28 cellular contexts compared by ENCODE assay signal in genomic region chr2:112487444-112487961, GRCh38. TPM values are rescaled to one million over a fixed set of nuclear protein-coding genes. Genes with fewer than 3 reads are reported as not detected.
DNase-seq lines count a peak whose midpoint lies in the region; ATAC-seq, FAIRE-seq and TF ChIP-seq lines count a peak whose summit lies in the region.
"Had no signal": no experiment of that assay in that cellular context is flagged by ENCODE, and none has a peak within 500 bp of the region (broad histone marks: within the 10 kb centered on the region; RNA-seq: fewer than 3 reads in every experiment).

No MANE protein-coding gene starts in this region.

- in situ Hi-C loops in K562 (cut with MboI): loop anchor here (25.0 kb wide), 1 partner anchor 225 kb away; the partner anchor contains the start of gene ZC3H8

- POLR2A ChIA-PET in activated CD4-positive, alpha-beta memory T cell treated with anti-CD3 and anti-CD28 coated beads for 36 hours (lab: Charles Lee): no interaction called here
- POLR2A ChIA-PET in activated CD4-positive, alpha-beta memory T cell treated with anti-CD3 and anti-CD28 coated beads, Interleukin-2, amount 10 ng/mL, durations not matched to agents 7 days and 5 days (lab: Charles Lee): no interaction called here
- POLR2A ChIA-PET in K562 (lab: Yijun Ruan, JAX): interaction anchor here (0.8 kb wide), 1 partner anchor 95 kb away, joined by 4 read pairs; no protein-coding TSS in a partner anchor

- peak; percentile 24 for ATAC-seq in stimulated activated naive CD8-positive, alpha-beta T cell treated with anti-CD3 and anti-CD28 coated beads, Interleukin-15, Interleukin-2, amounts not matched to agents 100 U/mL and 50 U/mL, for 24 hours
- ATAC-seq in stimulated activated naive CD8-positive, alpha-beta T cell treated with anti-CD3 and anti-CD28 coated beads, Interleukin-15, amount 100 ng/mL, for 72 hours: no peak
- ATAC-seq in K562 (peak; percentile 4; the same call in 1 of the 3 replicates), GM21447 (IDR thresholded peaks at IDR 0.05; ENCODE audit: unreplicated experiment) (no peak)
- ATAC-seq: CD8-positive, alpha-beta T cell had no signal

- peaks cover 51% of the 10 kb centered on the region for H3K36me3 ChIP-seq in K562 (ENCODE audit: control insufficient read depth, insufficient read depth, low read length)

- H3K4me2 ChIP-seq in K562 (ENCODE audit: insufficient read depth, low read length): 0 out of 2 replicates have a peak overlapping the region, but pooled peaks have one; percentile 10
- H3K4me2 ChIP-seq: PC-9 had no signal

- no peak overlapping the region for H3K9ac ChIP-seq in K562 (ENCODE audit: insufficient read depth in 1 of 2, low read depth in 2 of 2, low read length in 2 of 2)

- peaks cover 47% of the 10 kb centered on the region for H3K4me1 Mint-ChIP-seq in activated CD4-positive, alpha-beta memory T cell treated with anti-CD3 and anti-CD28 coated beads for 36 hours (ENCODE audit: low read depth)
- peaks cover 45% of the 10 kb centered on the region for H3K4me1 Mint-ChIP-seq in activated CD4-positive, alpha-beta memory T cell treated with anti-CD3 and anti-CD28 coated beads, Interleukin-2, amount 10 ng/mL, durations not matched to agents 7 days and 5 days
- peaks cover 43% of the 10 kb centered on the region for H3K4me1 Mint-ChIP-seq in stimulated activated naive CD8-positive, alpha-beta T cell treated with anti-CD3 and anti-CD28 coated beads, Interleukin-15, amount 100 ng/mL, for 72 hours
- H3K4me1 Mint-ChIP-seq in chondrocyte (ENCODE audit: low read depth): peaks cover 22% of the 10 kb centered on the region

- H3K36me3 Mint-ChIP-seq in activated CD4-positive, alpha-beta memory T cell treated with anti-CD3 and anti-CD28 coated beads for 36 hours: peaks cover 12% of the 10 kb centered on the region
- H3K36me3 Mint-ChIP-seq in activated CD4-positive, alpha-beta memory T cell treated with anti-CD3 and anti-CD28 coated beads, Interleukin-2, amount 10 ng/mL, durations not matched to agents 7 days and 5 days (ENCODE audit: low read depth): peaks cover 45% of the 10 kb centered on the region
- peaks cover 3% of the 10 kb centered on the region for H3K36me3 Mint-ChIP-seq in chondrocyte (ENCODE audit: low read depth)

- BruUV-seq in K562 (replicated peaks; lab: Mats Ljungman, UMichigan): no TSS peak

- no peak overlapping the region for H2AFZ ChIP-seq in K562 (ENCODE audit: low read depth, low read length)
- H2AFZ ChIP-seq: PC-9 had no signal

- H3K27me3 Mint-ChIP-seq in activated CD4-positive, alpha-beta memory T cell treated with anti-CD3 and anti-CD28 coated beads for 36 hours: no peaks in the 10 kb centered on the region
- no peaks in the 10 kb centered on the region for H3K27me3 Mint-ChIP-seq in activated CD4-positive, alpha-beta memory T cell treated with anti-CD3 and anti-CD28 coated beads, Interleukin-2, amount 10 ng/mL, durations not matched to agents 7 days and 5 days
- no peaks in the 10 kb centered on the region for H3K27me3 Mint-ChIP-seq in stimulated activated naive CD8-positive, alpha-beta T cell treated with anti-CD3 and anti-CD28 coated beads, Interleukin-15, amount 100 ng/mL, for 72 hours
- H3K27me3 Mint-ChIP-seq in chondrocyte (ENCODE audit: low read depth): no peaks in the 10 kb centered on the region

- CTCF ChIA-PET in activated CD4-positive, alpha-beta memory T cell treated with anti-CD3 and anti-CD28 coated beads for 36 hours (lab: Charles Lee): no interaction called here
- CTCF ChIA-PET in activated CD4-positive, alpha-beta memory T cell treated with anti-CD3 and anti-CD28 coated beads, Interleukin-2, amount 10 ng/mL, durations not matched to agents 7 days and 5 days (lab: Charles Lee): no interaction called here
- CTCF ChIA-PET in K562 (lab: Yijun Ruan, JAX; ENCODE audit: low intra/inter-chr PET ratio): no interaction called here

- no peak for TF ChIP-seq POLR2A in K562 (conservative IDR thresholded peaks at IDR 0.05)

- H3K79me2 ChIP-seq in K562 (ENCODE audit: control insufficient read depth, insufficient read depth, low read length): peaks cover 65% of the 10 kb centered on the region

- H3K9me3 Mint-ChIP-seq in activated CD4-positive, alpha-beta memory T cell treated with anti-CD3 and anti-CD28 coated beads for 36 hours: no peaks in the 10 kb centered on the region
- no peaks in the 10 kb centered on the region for H3K9me3 Mint-ChIP-seq in activated CD4-positive, alpha-beta memory T cell treated with anti-CD3 and anti-CD28 coated beads, Interleukin-2, amount 10 ng/mL, durations not matched to agents 7 days and 5 days
- no peaks in the 10 kb centered on the region for H3K9me3 Mint-ChIP-seq in stimulated activated naive CD8-positive, alpha-beta T cell treated with anti-CD3 and anti-CD28 coated beads, Interleukin-15, amount 100 ng/mL, for 72 hours
- H3K9me3 Mint-ChIP-seq in chondrocyte (ENCODE audit: low read depth): no peaks in the 10 kb centered on the region
- H3K9me3 Mint-ChIP-seq: CD8-positive, alpha-beta T cell had no signal

- no peaks in the 10 kb centered on the region for H3K9me1 ChIP-seq in K562 (ENCODE audit: control insufficient read depth, insufficient read depth, low read length)

- no peak overlapping the region; the same call in 2 of the 3 replicates for H3K27ac ChIP-seq in K562 (ENCODE audit: extremely low read depth, low read depth, low read length)
- H3K27ac ChIP-seq: PC-9, SJSA1 had no signal

- TF ChIP-seq RAD21 in K562 (CRISPR knock-in tag; conservative IDR thresholded peaks at IDR 0.05 in 1 of 2, IDR thresholded peaks at IDR 0.05 in 1 of 2): no peak

- TF ChIP-seq CTCF in K562 (IDR thresholded peaks at IDR 0.05 in 2 of 3, conservative IDR thresholded peaks at IDR 0.05 in 1 of 3; ENCODE audit: insufficient read depth in 2 of 3, low read depth in 1 of 3, low read length in 3 of 3) (no peak), chondrocyte (IDR thresholded peaks at IDR 0.05) (no peak)

- H3K27me3 ChIP-seq in K562 (ENCODE audit: control insufficient read depth in 2 of 2, insufficient read depth in 2 of 2, low read length in 2 of 2): no peaks in the 10 kb centered on the region; a peak in 1 of 5 replicates
- H3K27me3 ChIP-seq: SJSA1 had no signal

- peaks cover 6 to 20% of the 10 kb centered on the region in 2 experiments; a peak in 4 of 5 replicates for H3K4me1 ChIP-seq in K562 (replicated peaks in 1 of 2; ENCODE audit: control insufficient read depth in 2 of 2, insufficient read depth in 2 of 2, low read length in 2 of 2)

- intact Hi-C loops in activated CD4-positive, alpha-beta memory T cell treated with anti-CD3 and anti-CD28 coated beads for 36 hours (cut with micrococcal nuclease): no loop called here
- intact Hi-C loops in K562 (cut with micrococcal nuclease): loop anchor here (10.0 kb wide), 2 partner anchors 237 to 603 kb away; partner anchors contain the start of genes ANAPC1 and NT5DC4

- TF ChIP-seq EP300 in K562 (IDR thresholded peaks at IDR 0.05; ENCODE audit: low read length): no peak

- H3K4me3 ChIP-seq in K562: no peak overlapping the region
- H3K4me3 ChIP-seq: PC-9, SJSA1 had no signal

- no peak for DNase-seq in activated CD4-positive, alpha-beta memory T cell treated with anti-CD3 and anti-CD28 coated beads for 36 hours
- DNase-seq in activated CD4-positive, alpha-beta memory T cell treated with anti-CD3 and anti-CD28 coated beads, Interleukin-2, amount 10 ng/mL, durations not matched to agents 7 days and 5 days: no peak
- DNase-seq in stimulated activated naive CD8-positive, alpha-beta T cell treated with anti-CD3 and anti-CD28 coated beads, Interleukin-15, Interleukin-2, amounts not matched to agents 100 U/mL and 50 U/mL, for 24 hours: no peak
- DNase-seq in stimulated activated naive CD8-positive, alpha-beta T cell treated with anti-CD3 and anti-CD28 coated beads, Interleukin-15, amount 100 ng/mL, for 72 hours: no peak
- DNase-seq in K562 (ENCODE audit: extremely low read depth in 1 of 4, low spot score in 3 of 4) (no peak), SW 1271 (lab: John Stamatoyannopoulos, UW) (no peak), chondrocyte (ENCODE audit: low spot score) (no peak)
- DNase-seq: AML-193; C1 segment of cervical spinal cord; Caco-2; CD8-positive, alpha-beta T cell; DMS79; EL; GDM1; KG1; NCI-H1092; NCI-H1417 treated with DMSO at 0.1 percent for 48 hours; NCI-H1694 treated with DMSO at 0.1 percent for 48 hours; NCI-H2081; NCI-H2227 treated with DMSO at 0.1 percent for 48 hours; PC-9; Right ventricle myocardium superior; RPMI8226 had no signal

- 41% methylated on average over 4 of the region's 4 CpGs for WGBS in K562 (ENCODE audit: insufficient coverage, low coverage, missing lambda C conversion rate)

- FAIRE-seq in K562 (lab: Jason Lieb, UNC): no peak
- FAIRE-seq: A204.1, GM12891, H54 had no signal

- no peaks in the 10 kb centered on the region for H4K20me1 ChIP-seq in K562 (replicated peaks; ENCODE audit: control insufficient read depth, insufficient read depth, low read length)

- H3K9me3 ChIP-seq in K562 (replicated peaks; ENCODE audit: control insufficient read depth, insufficient read depth, low read depth, low read length): no peaks in the 10 kb centered on the region
- H3K9me3 ChIP-seq: Caco-2, SJSA1 had no signal

- H3K4me3 Mint-ChIP-seq in activated CD4-positive, alpha-beta memory T cell treated with anti-CD3 and anti-CD28 coated beads for 36 hours: no peak overlapping the region
- H3K4me3 Mint-ChIP-seq in activated CD4-positive, alpha-beta memory T cell treated with anti-CD3 and anti-CD28 coated beads, Interleukin-2, amount 10 ng/mL, durations not matched to agents 7 days and 5 days: no peak overlapping the region
- no peak overlapping the region for H3K4me3 Mint-ChIP-seq in stimulated activated naive CD8-positive, alpha-beta T cell treated with anti-CD3 and anti-CD28 coated beads, Interleukin-15, amount 100 ng/mL, for 72 hours
- no peak overlapping the region for H3K4me3 Mint-ChIP-seq in chondrocyte (ENCODE audit: unreplicated experiment)
- H3K4me3 Mint-ChIP-seq: CD8-positive, alpha-beta T cell had no signal

- peak overlapping the region; percentile 34 for H3K27ac Mint-ChIP-seq in activated CD4-positive, alpha-beta memory T cell treated with anti-CD3 and anti-CD28 coated beads for 36 hours
- H3K27ac Mint-ChIP-seq in activated CD4-positive, alpha-beta memory T cell treated with anti-CD3 and anti-CD28 coated beads, Interleukin-2, amount 10 ng/mL, durations not matched to agents 7 days and 5 days: no peak overlapping the region
- H3K27ac Mint-ChIP-seq in stimulated activated naive CD8-positive, alpha-beta T cell treated with anti-CD3 and anti-CD28 coated beads, Interleukin-15, amount 100 ng/mL, for 72 hours: no peak overlapping the region
- no peak overlapping the region for H3K27ac Mint-ChIP-seq in chondrocyte (ENCODE audit: unreplicated experiment)
- H3K27ac Mint-ChIP-seq: CD8-positive, alpha-beta T cell had no signal

RNA-seq across cellular contexts. Expression of gene TTL, which starts 5.5 kb away (rescaled TPM):
- total RNA-seq in activated CD4-positive, alpha-beta memory T cell treated with anti-CD3 and anti-CD28 coated beads for 36 hours: 10 to 100 TPM; 36.7 to 39.0 TPM
- total RNA-seq in activated CD4-positive, alpha-beta memory T cell treated with anti-CD3 and anti-CD28 coated beads, Interleukin-2, amount 10 ng/mL, durations not matched to agents 7 days and 5 days: 10 to 100 TPM; 31.8 to 33.2 TPM
- 55.7 and 73.0 TPM in 2 replicates for total RNA-seq in K562 (2011; cell fraction: chromatin; rRNA removed; ENCODE audit: low replicate concordance)
- 25.7 and 30.9 TPM in 2 replicates for total RNA-seq in K562 (2011; cell fraction: nucleolus; rRNA removed)
- 54.3 and 81.5 TPM in 2 replicates for total RNA-seq in K562 (2011; cell fraction: nucleoplasm; rRNA removed)
- 20.7 and 26.4 TPM in 2 replicates for total RNA-seq in K562 (2014; rRNA removed)
- total RNA-seq in K562 (2014; rRNA removed; fragmentation: Illumina TruSeq; extraction: Trizol): 54.4 and 57.4 TPM in 2 replicates
- 38.8 and 41.6 TPM in 2 replicates for total RNA-seq in K562 (2015; rRNA removed; fragmentation: Illumina TruSeq; extraction: Trizol)
- 51.4 and 53.5 TPM in 2 replicates for total RNA-seq in K562 (2021)
- polyA plus RNA-seq in K562 (2011; rRNA removed): 26.5 and 34.9 TPM in 2 replicates
- 12.3 and 17.3 TPM in 2 replicates for polyA plus RNA-seq in K562 (2011; cell fraction: cytosol; rRNA removed)
- polyA plus RNA-seq in K562 (2011; cell fraction: nucleus; rRNA removed): 25.6 and 32.6 TPM in 2 replicates
- polyA plus RNA-seq in K562 (2012): 22.4 and 28.5 TPM in 2 replicates
- polyA plus RNA-seq in K562 (2014; fragmentation: Illumina TruSeq; extraction: Trizol): 37.9 and 41.8 TPM in 2 replicates
- polyA plus RNA-seq in K562 (2014; fragmentation: Nextera tagmentation; extraction: Ambion mirVana): 10 to 100 TPM in 1 of 2 experiments, 1 to 10 TPM in 1; 9.4 to 11.2 TPM
- polyA plus RNA-seq in K562 (2014; rRNA removed): 23.3 and 28.6 TPM in 2 replicates
- polyA minus RNA-seq in K562 (2011; rRNA and poly(A)+ RNA removed): 43.4 and 50.3 TPM in 2 replicates
- 22.6 and 32.4 TPM in 2 replicates for polyA minus RNA-seq in K562 (2011; cell fraction: cytosol; rRNA and poly(A)+ RNA removed)
- 15.6 and 16.8 TPM in 2 replicates for polyA minus RNA-seq in K562 (2011; cell fraction: nucleus; rRNA and poly(A)+ RNA removed)
- total RNA-seq in chondrocyte: 67.9 to 82.6 TPM (median 68.8 TPM) in 3 replicates

RNA-seq across cellular contexts. Expression of gene RGPD8, which starts 54.1 kb away (rescaled TPM):
- 10 to 100 TPM; 14.7 to 16.0 TPM for total RNA-seq in activated CD4-positive, alpha-beta memory T cell treated with anti-CD3 and anti-CD28 coated beads for 36 hours
- 1 to 10 TPM; 7.9 to 9.5 TPM for total RNA-seq in activated CD4-positive, alpha-beta memory T cell treated with anti-CD3 and anti-CD28 coated beads, Interleukin-2, amount 10 ng/mL, durations not matched to agents 7 days and 5 days
- total RNA-seq in K562 (2011; cell fraction: chromatin; rRNA removed; ENCODE audit: low replicate concordance): 3.3 TPM in 1 of 2 replicates, not detected in the other
- total RNA-seq in K562 (2011; cell fraction: nucleolus; rRNA removed): 0.13 and 0.33 TPM in 2 replicates
- total RNA-seq in K562 (2011; cell fraction: nucleoplasm; rRNA removed): 0.88 and 1.5 TPM in 2 replicates
- 0.14 TPM in 1 of 2 replicates, not detected in the other for total RNA-seq in K562 (2014; rRNA removed)
- total RNA-seq in K562 (2014; rRNA removed; fragmentation: Illumina TruSeq; extraction: Trizol): 0.15 and 0.26 TPM in 2 replicates
- total RNA-seq in K562 (2015; rRNA removed; fragmentation: Illumina TruSeq; extraction: Trizol): 0.11 and 0.38 TPM in 2 replicates
- total RNA-seq in K562 (2021): 0.45 and 0.47 TPM in 2 replicates
- polyA plus RNA-seq in K562 (2011; rRNA removed): 0.11 and 0.17 TPM in 2 replicates
- 0.01 TPM in 1 of 2 replicates, not detected in the other for polyA plus RNA-seq in K562 (2011; cell fraction: cytosol; rRNA removed)
- 0.08 and 0.10 TPM in 2 replicates for polyA plus RNA-seq in K562 (2011; cell fraction: nucleus; rRNA removed)
- polyA plus RNA-seq in K562 (2012): 0.10 and 0.12 TPM in 2 replicates
- polyA plus RNA-seq in K562 (2014; fragmentation: Illumina TruSeq; extraction: Trizol): 0.04 and 0.07 TPM in 2 replicates
- under 1 TPM in 1 of 2 experiments, not detected in 1; 0.03 TPM for polyA plus RNA-seq in K562 (2014; fragmentation: Nextera tagmentation; extraction: Ambion mirVana)
- polyA plus RNA-seq in K562 (2014; rRNA removed): 0.07 and 0.08 TPM in 2 replicates
- 0.21 and 0.48 TPM in 2 replicates for polyA minus RNA-seq in K562 (2011; rRNA and poly(A)+ RNA removed)
- not detected in 2 replicates for polyA minus RNA-seq in K562 (2011; cell fraction: cytosol; rRNA and poly(A)+ RNA removed)
- 0.22 and 0.40 TPM in 2 replicates for polyA minus RNA-seq in K562 (2011; cell fraction: nucleus; rRNA and poly(A)+ RNA removed)
- 5.0 to 10.2 TPM (median 6.8 TPM) in 3 replicates for total RNA-seq in chondrocyte

RNA-seq across cellular contexts. Expression of gene POLR1B, which starts 54.8 kb away (rescaled TPM):
- 10 to 100 TPM; 50.7 to 55.3 TPM for total RNA-seq in activated CD4-positive, alpha-beta memory T cell treated with anti-CD3 and anti-CD28 coated beads for 36 hours
- 10 to 100 TPM; 23.5 to 29.0 TPM for total RNA-seq in activated CD4-positive, alpha-beta memory T cell treated with anti-CD3 and anti-CD28 coated beads, Interleukin-2, amount 10 ng/mL, durations not matched to agents 7 days and 5 days
- total RNA-seq in K562 (2011; cell fraction: chromatin; rRNA removed; ENCODE audit: low replicate concordance): 74.4 and 133 TPM in 2 replicates
- 31.9 and 32.0 TPM in 2 replicates for total RNA-seq in K562 (2011; cell fraction: nucleolus; rRNA removed)
- 44.6 and 47.5 TPM in 2 replicates for total RNA-seq in K562 (2011; cell fraction: nucleoplasm; rRNA removed)
- total RNA-seq in K562 (2014; rRNA removed) (21.2 and 27.9 TPM in 2 replicates), K562 (2014; rRNA removed; fragmentation: Illumina TruSeq; extraction: Trizol) (47.9 and 55.1 TPM in 2 replicates), K562 (2015; rRNA removed; fragmentation: Illumina TruSeq; extraction: Trizol) (42.3 and 46.4 TPM in 2 replicates), K562 (2021) (53.9 and 60.8 TPM in 2 replicates), chondrocyte (12.1 to 17.7 TPM (median 15.0 TPM) in 3 replicates)
- polyA plus RNA-seq in K562 (2011; rRNA removed) (32.4 and 47.9 TPM in 2 replicates), K562 (2014; fragmentation: Illumina TruSeq; extraction: Trizol) (39.6 and 40.2 TPM in 2 replicates), K562 (2014; fragmentation: Nextera tagmentation; extraction: Ambion mirVana) (10 to 100 TPM; 19.8 to 38.6 TPM), K562 (2014; rRNA removed) (22.8 and 24.7 TPM in 2 replicates)
- 26.7 and 44.0 TPM in 2 replicates for polyA plus RNA-seq in K562 (2011; cell fraction: cytosol; rRNA removed)
- 25.3 and 33.6 TPM in 2 replicates for polyA plus RNA-seq in K562 (2011; cell fraction: nucleus; rRNA removed)
- 12.2 and 23.6 TPM in 2 replicates for polyA plus RNA-seq in K562 (2012)
- polyA minus RNA-seq in K562 (2011; rRNA and poly(A)+ RNA removed): 112 and 124 TPM in 2 replicates
- 40.5 and 66.9 TPM in 2 replicates for polyA minus RNA-seq in K562 (2011; cell fraction: cytosol; rRNA and poly(A)+ RNA removed)
- polyA minus RNA-seq in K562 (2011; cell fraction: nucleus; rRNA and poly(A)+ RNA removed): 23.6 and 37.7 TPM in 2 replicates

Comparison
In these comparisons a context has a peak if more than half of its experiments do, and no peak if none do; other contexts are left out.
1. ATAC-seq: peak in stimulated activated naive CD8-positive, alpha-beta T cell treated with anti-CD3 and anti-CD28 coated beads, Interleukin-15, Interleukin-2, amounts not matched to agents 100 U/mL and 50 U/mL, for 24 hours (single experiment) and K562 (single experiment); none in stimulated activated naive CD8-positive, alpha-beta T cell treated with anti-CD3 and anti-CD28 coated beads, Interleukin-15, amount 100 ng/mL, for 72 hours (single experiment) and GM21447 (single experiment).